Comparison of ENCODE assay signal across 1 cellular context in genomic region chr3:128353991-128354687, GRCh38.
TF ChIP-seq lines count a peak whose summit lies in the region.

No MANE protein-coding gene starts in this region.

TF ChIP-seq in HepG2, 621 proteins besides CTCF, POLR2A, EP300 and RAD21 (continued from another document):
- no peak for TF ChIP-seq ZNF3 (CRISPR knock-in tag; IDR thresholded peaks at IDR 0.05)
- no peak for TF ChIP-seq ZBTB34 (CRISPR knock-in tag; IDR thresholded peaks at IDR 0.05)
- TF ChIP-seq TBX2 (CRISPR knock-in tag; IDR thresholded peaks at IDR 0.05; ENCODE audit: borderline replicate concordance), result peak; percentile 62; the same call in 1 of the 2 replicates
- TF ChIP-seq MIER2 (CRISPR knock-in tag; IDR thresholded peaks at IDR 0.05), result peak; percentile 19; the same call in 1 of the 2 replicates
- TF ChIP-seq HMG20A (CRISPR knock-in tag; IDR thresholded peaks at IDR 0.05; ENCODE audit: borderline replicate concordance), result peak; percentile 58; the same call in 1 of the 2 replicates
- TF ChIP-seq ZKSCAN5 (CRISPR knock-in tag; IDR thresholded peaks at IDR 0.05), result no peak
- TF ChIP-seq SPEN (CRISPR knock-in tag; IDR thresholded peaks at IDR 0.05; ENCODE audit: low read depth), result peak; percentile 40; the same call in 1 of the 2 replicates
- no peak for TF ChIP-seq FOXA1 (IDR thresholded peaks at IDR 0.05)
- 0 out of 2 replicates have a peak, but pooled peaks have one; percentile 30 for TF ChIP-seq FOXA1 (CRISPR knock-in tag; IDR thresholded peaks at IDR 0.05)
- 0 out of 2 replicates have a peak, but pooled peaks have one; percentile 34 for TF ChIP-seq STAT6 (CRISPR knock-in tag; IDR thresholded peaks at IDR 0.05; ENCODE audit: borderline replicate concordance)
- peak; percentile 65 for TF ChIP-seq ZNF143 (CRISPR knock-in tag; IDR thresholded peaks at IDR 0.05)
- TF ChIP-seq RXRB (CRISPR knock-in tag; IDR thresholded peaks at IDR 0.05; ENCODE audit: borderline replicate concordance), result peak; percentile 87
- peak; percentile 20; the same call in 1 of the 2 replicates for TF ChIP-seq ZSCAN9 (CRISPR knock-in tag; IDR thresholded peaks at IDR 0.05; ENCODE audit: borderline replicate concordance)
- peak; percentile 63; the same call in 1 of the 2 replicates for TF ChIP-seq ZNF788 (CRISPR knock-in tag; IDR thresholded peaks at IDR 0.05; ENCODE audit: borderline replicate concordance)
- 0 out of 2 replicates have a peak, but pooled peaks have one; percentile 25 for TF ChIP-seq HOMEZ (CRISPR knock-in tag; IDR thresholded peaks at IDR 0.05; ENCODE audit: low read depth)
- TF ChIP-seq SOX13 (IDR thresholded peaks at IDR 0.05), result no peak
- TF ChIP-seq SOX13 (CRISPR knock-in tag; conservative IDR thresholded peaks at IDR 0.05 in 1 of 2, IDR thresholded peaks at IDR 0.05 in 1 of 2), result peak in 1 of 2 experiments; percentile 42; a peak in 1 of 4 replicates
- TF ChIP-seq MEF2D (CRISPR knock-in tag; IDR thresholded peaks at IDR 0.05), result 0 out of 2 replicates have a peak, but pooled peaks have one; percentile 55
- TF ChIP-seq ZNF530 (CRISPR knock-in tag; IDR thresholded peaks at IDR 0.05; ENCODE audit: low read depth), result no peak
- no peak for TF ChIP-seq FOXP1 (IDR thresholded peaks at IDR 0.05)
- peak; percentile 63 for TF ChIP-seq FOXP1 (CRISPR knock-in tag; IDR thresholded peaks at IDR 0.05)
- TF ChIP-seq ZNF121 (CRISPR knock-in tag; IDR thresholded peaks at IDR 0.05), result peak; percentile 62
- no peak for TF ChIP-seq ZNF205 (CRISPR knock-in tag; IDR thresholded peaks at IDR 0.05)
- TF ChIP-seq LCORL (IDR thresholded peaks at IDR 0.05), result no peak
- peak; percentile 87 for TF ChIP-seq LCORL (CRISPR knock-in tag; IDR thresholded peaks at IDR 0.05)
TF ChIP-seq in HepG2: peak in this region for 91.
